ENCODE assay signal across 8 cellular contexts in the genomic region with DNA sequence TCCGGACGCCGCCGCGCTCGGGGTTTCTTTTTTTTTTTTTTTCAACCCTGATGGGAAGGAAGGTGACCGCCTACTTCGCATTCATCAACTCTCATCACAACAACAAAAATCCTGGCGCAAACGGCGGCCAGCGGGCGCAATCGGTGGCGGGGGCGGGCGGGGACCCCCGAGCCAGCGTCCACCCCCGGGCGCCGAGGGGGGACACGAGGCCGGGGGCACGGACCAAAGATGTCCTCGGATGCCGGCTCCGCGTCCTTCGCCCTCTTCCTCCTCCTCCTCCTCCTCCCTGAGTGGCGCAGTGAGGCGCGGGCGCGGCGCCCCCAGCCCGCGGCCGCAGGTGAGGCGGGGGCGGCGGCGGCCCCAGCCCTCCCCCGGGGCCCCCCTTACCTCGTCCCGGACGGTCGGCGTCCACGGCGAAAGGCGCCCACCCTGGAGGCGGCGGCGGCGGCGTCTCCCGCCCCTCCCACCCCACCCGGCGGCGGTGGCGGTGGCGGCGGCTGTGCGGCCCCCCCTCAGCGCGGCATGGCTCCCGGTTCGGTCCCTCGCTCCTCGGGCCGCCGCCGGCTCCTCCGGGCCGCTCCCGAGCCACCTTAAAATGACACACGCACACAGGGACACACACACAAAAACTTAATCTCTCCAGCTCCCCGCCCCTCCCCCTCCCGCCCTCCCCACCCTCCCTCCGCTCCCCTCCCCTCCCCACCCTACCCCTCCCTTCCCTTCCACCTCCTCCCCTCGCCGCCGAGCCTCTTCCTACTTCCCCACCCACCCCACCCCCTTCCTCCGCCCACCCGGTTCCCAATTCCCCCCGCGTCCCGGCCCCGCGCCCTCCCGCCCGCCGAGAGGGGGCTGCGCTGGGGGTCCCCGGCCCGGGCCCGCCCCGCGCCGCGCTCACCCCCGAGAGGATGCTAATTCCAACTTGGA. TPM values are rescaled to one million over a fixed set of nuclear protein-coding genes. Genes with fewer than 3 reads are reported as not detected.
A peak's percentile ranks its signal among the peaks of the same experiment; 100 is the strongest.
DNase-seq lines count a peak whose midpoint lies in the region; ATAC-seq and TF ChIP-seq lines count a peak whose summit lies in the region.

A gene (minus strand): TSS at position 632 of the 924 bp plus-strand sequence.

- H3K4me1 Mint-ChIP-seq in nephron: peaks cover 35% of the 10 kb centered on the region

- H3K4me1 ChIP-seq in Karpas-422 (ENCODE audit: low read length): no peaks in the 10 kb centered on the region
- H3K4me1 ChIP-seq in gastroesophageal sphincter: peaks cover 0 to 42% (median 30%) of the 10 kb centered on the region in 3 donors

- H3K27me3 Mint-ChIP-seq in nephron (ENCODE audit: low read depth): no peaks in the 10 kb centered on the region

- peak within 1 kb of the TSS; percentile 86 to 93 (median 91) for H3K4me3 Mint-ChIP-seq in nephron

- peak within 1 kb of the TSS; percentile 51 for H3K9ac ChIP-seq in Karpas-422 (ENCODE audit: low read length)

- TF ChIP-seq EP300 in gastroesophageal sphincter (IDR thresholded peaks at IDR 0.05): no peak

- H3K27me3 ChIP-seq in Karpas-422 (ENCODE audit: low read length) (no peaks in the 10 kb centered on the region), gastroesophageal sphincter (no peaks in the 10 kb centered on the region)

- TF ChIP-seq CTCF in gastroesophageal sphincter (IDR thresholded peaks at IDR 0.05): no peak
- TF ChIP-seq CTCF in nephron (IDR thresholded peaks at IDR 0.05; ENCODE audit: unreplicated experiment in 3 of 3): no peak

- H3K27ac ChIP-seq in Karpas-422 (ENCODE audit: low read length) (no peak within 1 kb of the TSS), gastroesophageal sphincter (peak within 1 kb of the TSS; percentile 92 to 99 (median 98))

- no peaks in the 10 kb centered on the region for H4K20me1 ChIP-seq in Karpas-422 (ENCODE audit: insufficient read depth, low read depth, low read length)

- DNase-seq in DMS53 treated with DMSO at 0.1 percent for 48 hours (lab: John Stamatoyannopoulos, UW; ENCODE audit: unreplicated experiment) (peak; percentile 24), Karpas-422 (no peak)
- DNase-seq in activated CD8-positive, alpha-beta memory T cell treated with anti-CD3 and anti-CD28 coated beads, Interleukin-2, amount 50 U/mL, for 48 hours: peak; percentile 49

- WGBS in gastroesophageal sphincter (ENCODE audit: low coverage in 1 of 2), 2 donors: 0 to 2% methylated on average over 7 to 9 of the region's 103 CpGs

- H3K27ac Mint-ChIP-seq in nephron: peak within 1 kb of the TSS; percentile 73 to 97 (median 90)

- no peaks in the 10 kb centered on the region for H3K79me2 ChIP-seq in Karpas-422 (ENCODE audit: low read length)

- H2AFZ ChIP-seq in Karpas-422 (ENCODE audit: low read length): no peak within 1 kb of the TSS; the same call in 1 of the 2 replicates

- peak within 1 kb of the TSS; percentile 57; the same call in 1 of the 2 replicates for H3K4me3 ChIP-seq in Karpas-422 (ENCODE audit: low read length)
- H3K4me3 ChIP-seq in gastroesophageal sphincter: peak within 1 kb of the TSS; percentile 97

- H3K36me3 ChIP-seq in Karpas-422 (ENCODE audit: insufficient read depth, low read length) (no peaks in the 10 kb centered on the region), gastroesophageal sphincter (no peaks in the 10 kb centered on the region)

- H3K9me3 ChIP-seq in Karpas-422 (ENCODE audit: low read length) (no peaks in the 10 kb centered on the region), gastroesophageal sphincter (no peaks in the 10 kb centered on the region)

- peak within 1 kb of the TSS; percentile 51 for H3K4me2 ChIP-seq in Karpas-422 (ENCODE audit: low read depth, low read length, poor library complexity, severe bottlenecking)

- H3K9me2 ChIP-seq in Karpas-422 (replicated peaks; ENCODE audit: insufficient read depth, low read length): no peaks in the 10 kb centered on the region

- ATAC-seq in gastroesophageal sphincter (peak; percentile 51), GM18873 (IDR thresholded peaks at IDR 0.05; ENCODE audit: low FRiP score, unreplicated experiment) (no peak), GM18498 (IDR thresholded peaks at IDR 0.05; ENCODE audit: unreplicated experiment) (no peak), HG02852 (IDR thresholded peaks at IDR 0.05; ENCODE audit: unreplicated experiment) (no peak)

- peak; percentile 16 to 21 for TF ChIP-seq POLR2A in gastroesophageal sphincter (IDR thresholded peaks at IDR 0.05)

- H3K9me3 Mint-ChIP-seq in nephron: no peaks in the 10 kb centered on the region

- no peaks in the 10 kb centered on the region for H3K36me3 Mint-ChIP-seq in nephron (ENCODE audit: low read depth)

RNA-seq across cellular contexts. Expression of the gene that starts here (rescaled TPM):
- 0.15 and 1.3 TPM in 2 replicates for total RNA-seq in Karpas-422 (2014; rRNA removed; shearing (Covaris generic); ENCODE audit: low replicate concordance)
- 100 to 1,000 TPM in 1 of 4 donors, 10 to 100 TPM in 3; 74.8 to 103 (median 79.2) TPM for total RNA-seq in gastroesophageal sphincter

Comparison
In these comparisons a context has a peak if more than half of its experiments do, and no peak if none do; other contexts are left out.
1. RNA of the gene that starts here (total RNA-seq): 74.8 to 103 TPM in gastroesophageal sphincter; 0.15 to 1.3 TPM in Karpas-422; every median in the first group is over 10 times any median in the second.